In the genomic region with DNA sequence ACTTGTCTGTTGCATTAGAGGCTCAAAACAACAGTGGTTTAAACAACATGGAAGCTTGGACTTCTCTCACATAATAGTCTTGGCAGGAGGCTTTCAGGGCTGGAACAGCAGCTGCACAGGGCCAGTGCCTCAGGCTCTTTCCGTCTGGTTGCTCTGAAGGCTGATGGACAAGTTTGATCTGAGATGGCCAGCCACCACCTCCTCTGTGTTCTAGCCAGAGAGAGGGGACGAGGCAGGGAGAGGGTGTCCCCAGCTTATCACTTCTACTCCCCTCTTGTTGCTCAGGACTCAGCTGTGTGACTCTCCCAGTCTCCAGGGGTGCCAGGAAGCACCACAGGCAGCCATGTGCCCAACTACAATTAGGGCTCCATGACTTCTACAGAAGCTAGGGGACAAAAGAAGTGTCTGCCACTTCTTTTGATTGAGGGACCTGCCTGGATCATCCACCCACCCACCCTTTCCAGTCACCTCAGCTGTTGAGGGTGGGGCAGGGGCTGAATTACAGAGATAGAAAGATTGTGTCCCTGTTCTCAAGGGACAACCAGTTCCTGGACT, we compare ENCODE assay signal across 1 cellular context.
TF ChIP-seq lines count a peak whose summit lies in the region.

No MANE protein-coding gene starts in this region.

TF ChIP-seq in endothelial cell of umbilical vein, 7 proteins besides CTCF, POLR2A, EP300 and RAD21:
- TF ChIP-seq EZH2 (IDR thresholded peaks at IDR 0.05; ENCODE audit: borderline replicate concordance, low read depth, low read length, severe bottlenecking) = no peak
- TF ChIP-seq GATA2 (IDR thresholded peaks at IDR 0.05; ENCODE audit: insufficient read depth, insufficient read length, low read depth, low read length) = no peak
- TF ChIP-seq JUN (IDR thresholded peaks at IDR 0.05; ENCODE audit: borderline replicate concordance, insufficient read depth, insufficient read length, low read depth) = no peak
- TF ChIP-seq MYC (IDR thresholded peaks at IDR 0.05; ENCODE audit: low read depth, low read length) = no peak
- TF ChIP-seq, protein P1, sequence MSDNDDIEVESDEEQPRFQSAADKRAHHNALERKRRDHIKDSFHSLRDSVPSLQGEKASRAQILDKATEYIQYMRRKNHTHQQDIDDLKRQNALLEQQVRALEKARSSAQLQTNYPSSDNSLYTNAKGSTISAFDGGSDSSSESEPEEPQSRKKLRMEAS (IDR thresholded peaks at IDR 0.05; ENCODE audit: insufficient read depth, insufficient read length) = no peak
- no peak for TF ChIP-seq FOS (IDR thresholded peaks at IDR 0.05; ENCODE audit: borderline replicate concordance, insufficient read depth, low read length)
- no peak for TF ChIP-seq POLR2AphosphoS5 (IDR thresholded peaks at IDR 0.05; ENCODE audit: insufficient read depth, low read depth, low read length)
